24 cellular contexts compared by ENCODE assay signal in genomic region chr5:175257847-175258194, GRCh38.
"Had no signal": no experiment of that assay in that cellular context is flagged by ENCODE, and none has a peak within 500 bp of the region (broad histone marks: within the 10 kb centered on the region; RNA-seq: fewer than 3 reads in every experiment).

No MANE protein-coding gene starts in this region.

- H3K27ac ChIP-seq: dorsolateral prefrontal cortex, gastrocnemius medialis, left lung, neural progenitor cell, parathyroid adenoma, right lobe of liver, thoracic aorta, tibial nerve, upper lobe of left lung had no signal

- H3K36me3 ChIP-seq: gastrocnemius medialis, left lung, neural progenitor cell, right lobe of liver, thoracic aorta, tibial nerve, upper lobe of left lung had no signal

- H3K9ac ChIP-seq: neural progenitor cell, parathyroid adenoma had no signal

- ATAC-seq: gastrocnemius medialis, left cardiac atrium, left lung, mucosa of descending colon, right lobe of liver had no signal

- H3K9me3 ChIP-seq: gastrocnemius medialis, mucosa of descending colon, right lobe of liver, thoracic aorta, tibial nerve had no signal

- H3K4me1 ChIP-seq: gastrocnemius medialis, neural progenitor cell, parathyroid adenoma, right lobe of liver, tibial nerve had no signal

- H3K4me2 ChIP-seq: neural progenitor cell had no signal

- H3K27me3 ChIP-seq: dorsolateral prefrontal cortex, gastrocnemius medialis, left lung, neural progenitor cell, right lobe of liver, tibial nerve, upper lobe of left lung had no signal

- H3K79me2 ChIP-seq: parathyroid adenoma had no signal

- FAIRE-seq: colon, islet of Langerhans, small intestine, urothelium cell line had no signal

- H2AFZ ChIP-seq: neural progenitor cell, parathyroid adenoma had no signal

- DNase-seq: dorsolateral prefrontal cortex; effector CD4-positive, alpha-beta T cell; foreskin fibroblast; gastrocnemius medialis; head of caudate nucleus; left cardiac atrium; left lung; mesenchymal stem cell; mucosa of descending colon; naive B cell; right lobe of liver; small intestine; stimulated activated CD4-positive, alpha-beta T cell treated with anti-CD3 and anti-CD28 coated beads, Interleukin-15, amount 100 ng/mL, for 24 hours; stimulated activated CD4-positive, alpha-beta T cell treated with anti-CD3 and anti-CD28 coated beads, Interleukin-2, amount 100 ng/mL, for 48 hours; stimulated activated naive CD4-positive, alpha-beta T cell; substantia nigra had no signal

- H3K4me3 ChIP-seq: dorsolateral prefrontal cortex, gastrocnemius medialis, left lung, mucosa of descending colon, neural progenitor cell, right lobe of liver, thoracic aorta, tibial nerve, upper lobe of left lung had no signal
